Comparison of ENCODE assay signal across 16 cellular contexts in the genomic region with DNA sequence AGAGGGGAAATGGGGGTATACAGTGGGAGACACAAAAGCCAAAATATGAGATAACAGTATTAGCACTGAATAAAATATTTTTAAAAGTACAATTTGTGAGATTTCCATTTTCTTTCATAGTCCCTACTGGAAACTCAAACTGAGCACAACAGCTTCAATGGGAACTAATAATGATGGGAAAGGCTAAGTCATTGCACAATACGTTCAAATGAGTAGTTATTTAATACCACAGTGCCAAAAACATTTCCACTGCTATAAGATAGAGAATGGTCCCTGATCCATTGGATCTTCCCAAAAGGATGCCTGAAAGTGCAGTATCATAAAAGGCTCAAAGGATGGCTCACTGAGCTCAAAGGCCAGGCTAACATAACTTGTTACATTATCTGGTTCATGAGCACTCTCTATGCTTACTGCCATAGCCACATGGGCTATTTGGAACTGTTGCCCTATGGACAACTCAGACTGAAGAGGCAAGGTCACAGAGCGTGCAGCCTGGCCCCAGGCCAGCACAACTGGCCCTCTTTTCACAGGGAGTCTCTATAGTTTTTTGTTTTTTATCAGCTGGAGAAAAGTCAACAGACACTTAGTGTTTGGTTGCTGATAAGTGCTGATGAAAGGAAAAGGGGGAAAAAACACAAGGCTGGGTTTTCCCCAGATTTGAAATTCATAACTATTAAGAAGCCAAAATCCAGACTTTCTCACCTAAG. TPM values are rescaled to one million over a fixed set of nuclear protein-coding genes. Genes with fewer than 3 reads are reported as not detected.
A peak's percentile ranks its signal among the peaks of the same experiment; 100 is the strongest.
DNase-seq lines count a peak whose midpoint lies in the region; ATAC-seq and TF ChIP-seq lines count a peak whose summit lies in the region.
"Had no signal": no experiment of that assay in that cellular context is flagged by ENCODE, and none has a peak within 500 bp of the region (broad histone marks: within the 10 kb centered on the region; RNA-seq: fewer than 3 reads in every experiment).

No MANE protein-coding gene starts in this region.

- TF ChIP-seq POLR2A in thyroid gland (IDR thresholded peaks at IDR 0.05): no peak

- no peak overlapping the region for H3K4me3 Mint-ChIP-seq in activated T-cell treated with anti-CD3 and anti-CD28 coated beads, Interleukin-2, amount 50 U/mL, for 24 hours
- H3K4me3 Mint-ChIP-seq in activated naive CD4-positive, alpha-beta T cell treated with anti-CD3 and anti-CD28 coated beads for 36 hours: no peak overlapping the region
- no peak overlapping the region for H3K4me3 Mint-ChIP-seq in CD4-positive, alpha-beta T cell
- H3K4me3 Mint-ChIP-seq: stimulated activated naive CD8-positive, alpha-beta T cell treated with anti-CD3 and anti-CD28 coated beads, Interleukin-15, Interleukin-2, amounts not matched to agents 100 ng/mL and 50 ng/mL, for 24 hours had no signal

- in situ Hi-C loops in SK-MEL-5 (cut with HindIII; ENCODE audit: low pct_unique_long_range_greater_than_20kb, low sequenced_read_pairs): no loop called here

- peaks cover 0 to 41% (median 8%) of the 10 kb centered on the region in 9 donors for H3K36me3 ChIP-seq in heart right ventricle
- H3K36me3 ChIP-seq in thyroid gland: peaks cover 5 to 7% of the 10 kb centered on the region in 2 donors

- no peak overlapping the region for H3K4me3 ChIP-seq in heart right ventricle
- no peak overlapping the region for H3K4me3 ChIP-seq in thyroid gland (replicated peaks in 1 of 3)

- no peak for DNase-seq in activated T-cell treated with anti-CD3 and anti-CD28 coated beads, Interleukin-2, amount 50 U/mL, for 24 hours
- DNase-seq in activated T-cell treated with anti-CD3 and anti-CD28 coated beads, Interleukin-2, amount 50 U/mL, for 1 hour: no peak
- DNase-seq in SK-MEL-5 (ENCODE audit: low read depth, low spot score): peak; percentile 43
- DNase-seq in heart right ventricle: peak in 1 of 2 donors; percentile 36
- peak; percentile 64 to 68 for DNase-seq in thyroid gland
- no peak for DNase-seq in activated naive CD4-positive, alpha-beta T cell treated with anti-CD3 and anti-CD28 coated beads for 36 hours
- DNase-seq in CD4-positive, alpha-beta T cell: no peak
- DNase-seq: ACHN; activated CD4-positive, alpha-beta T cell treated with anti-CD3 and anti-CD28 coated beads, Interleukin-2, amount 50 U/mL, for 1 hour; islet precursor cell; KG1; NCI-H526 treated with DMSO at 0.1 percent for 48 hours; stimulated activated CD4-positive, alpha-beta T cell treated with anti-CD3 and anti-CD28 coated beads, Interleukin-2, amount 100 ng/mL, for 24 hours had no signal

- H3K27ac ChIP-seq in heart right ventricle: no peak overlapping the region
- no peak overlapping the region for H3K27ac ChIP-seq in thyroid gland
- H3K27ac ChIP-seq in CD4-positive, alpha-beta T cell (ENCODE audit: low read depth, low read length): no peak overlapping the region
- H3K27ac ChIP-seq: neutrophil had no signal

- intact Hi-C loops in heart right ventricle (cut with DNase I): loop anchor here in 6 of 10 donors (10.0 kb wide), 3 partner anchors 138 to 468 kb away; a partner anchor contains a TSS
- intact Hi-C loops in thyroid gland (cut with DNase I): no loop called here
- intact Hi-C loops in activated naive CD4-positive, alpha-beta T cell treated with anti-CD3 and anti-CD28 coated beads for 36 hours (cut with micrococcal nuclease): no loop called here
- intact Hi-C loops in CD4-positive, alpha-beta T cell (cut with DNase I, micrococcal nuclease): no loop called here

- ATAC-seq in heart right ventricle (peak in 6 of 8 donors; percentile 16 to 64 (median 56)), GM18858 (IDR thresholded peaks at IDR 0.05; ENCODE audit: unreplicated experiment) (no peak)
- ATAC-seq in CD4-positive, alpha-beta T cell (ENCODE audit: poor library complexity): no peak

- TF ChIP-seq CTCF in heart right ventricle (IDR thresholded peaks at IDR 0.05) (peak in 3 of 9 donors; percentile 6 to 22 (median 16)), thyroid gland (IDR thresholded peaks at IDR 0.05) (no peak)
- no peak for TF ChIP-seq CTCF in CD4-positive, alpha-beta T cell (IDR thresholded peaks at IDR 0.05)

- H3K4me1 ChIP-seq in heart right ventricle (peaks cover 0 to 15% (median 11%) of the 10 kb centered on the region in 9 donors), thyroid gland (peaks cover 6 to 10% of the 10 kb centered on the region in 2 donors)

- H3K9me3 ChIP-seq in heart right ventricle (no peaks in the 10 kb centered on the region), thyroid gland (no peaks in the 10 kb centered on the region)
- no peaks in the 10 kb centered on the region for H3K9me3 ChIP-seq in CD4-positive, alpha-beta T cell (ENCODE audit: control insufficient read depth, low read length)
- H3K9me3 ChIP-seq: neutrophil had no signal

- CTCF ChIA-PET in activated naive CD4-positive, alpha-beta T cell treated with anti-CD3 and anti-CD28 coated beads for 36 hours (lab: Charles Lee): no interaction called here
- CTCF ChIA-PET in CD4-positive, alpha-beta T cell (lab: Charles Lee): no interaction called here

- no peaks in the 10 kb centered on the region for H3K27me3 Mint-ChIP-seq in activated T-cell treated with anti-CD3 and anti-CD28 coated beads, Interleukin-2, amount 50 U/mL, for 24 hours
- no peaks in the 10 kb centered on the region for H3K27me3 Mint-ChIP-seq in activated naive CD4-positive, alpha-beta T cell treated with anti-CD3 and anti-CD28 coated beads for 36 hours (ENCODE audit: low read depth)
- H3K27me3 Mint-ChIP-seq in CD4-positive, alpha-beta T cell: no peaks in the 10 kb centered on the region
- H3K27me3 Mint-ChIP-seq: stimulated activated naive CD8-positive, alpha-beta T cell treated with anti-CD3 and anti-CD28 coated beads, Interleukin-15, Interleukin-2, amounts not matched to agents 100 ng/mL and 50 ng/mL, for 24 hours had no signal

- H3K4me1 Mint-ChIP-seq in activated T-cell treated with anti-CD3 and anti-CD28 coated beads, Interleukin-2, amount 50 U/mL, for 24 hours (ENCODE audit: low read depth): peaks cover 10% of the 10 kb centered on the region
- H3K4me1 Mint-ChIP-seq in activated naive CD4-positive, alpha-beta T cell treated with anti-CD3 and anti-CD28 coated beads for 36 hours (ENCODE audit: low read depth): peaks cover 4% of the 10 kb centered on the region
- no peaks in the 10 kb centered on the region for H3K4me1 Mint-ChIP-seq in CD4-positive, alpha-beta T cell (ENCODE audit: low read depth)

- H3K36me3 Mint-ChIP-seq in activated T-cell treated with anti-CD3 and anti-CD28 coated beads, Interleukin-2, amount 50 U/mL, for 24 hours (ENCODE audit: low read depth): peaks cover 41% of the 10 kb centered on the region
- peaks cover 4% of the 10 kb centered on the region for H3K36me3 Mint-ChIP-seq in activated naive CD4-positive, alpha-beta T cell treated with anti-CD3 and anti-CD28 coated beads for 36 hours (ENCODE audit: low read depth)
- peaks cover 42% of the 10 kb centered on the region for H3K36me3 Mint-ChIP-seq in CD4-positive, alpha-beta T cell (ENCODE audit: low read depth)

- H3K9me3 Mint-ChIP-seq in activated T-cell treated with anti-CD3 and anti-CD28 coated beads, Interleukin-2, amount 50 U/mL, for 24 hours: no peaks in the 10 kb centered on the region
- no peaks in the 10 kb centered on the region for H3K9me3 Mint-ChIP-seq in activated naive CD4-positive, alpha-beta T cell treated with anti-CD3 and anti-CD28 coated beads for 36 hours
- no peaks in the 10 kb centered on the region for H3K9me3 Mint-ChIP-seq in CD4-positive, alpha-beta T cell
- H3K9me3 Mint-ChIP-seq: stimulated activated naive CD8-positive, alpha-beta T cell treated with anti-CD3 and anti-CD28 coated beads, Interleukin-15, Interleukin-2, amounts not matched to agents 100 ng/mL and 50 ng/mL, for 24 hours had no signal

- POLR2A ChIA-PET in CD4-positive, alpha-beta T cell (lab: Charles Lee): no interaction called here

- peak overlapping the region; percentile 64 for H3K27ac Mint-ChIP-seq in activated T-cell treated with anti-CD3 and anti-CD28 coated beads, Interleukin-2, amount 50 U/mL, for 24 hours
- no peak overlapping the region for H3K27ac Mint-ChIP-seq in activated naive CD4-positive, alpha-beta T cell treated with anti-CD3 and anti-CD28 coated beads for 36 hours
- no peak overlapping the region for H3K27ac Mint-ChIP-seq in CD4-positive, alpha-beta T cell
- H3K27ac Mint-ChIP-seq: stimulated activated naive CD8-positive, alpha-beta T cell treated with anti-CD3 and anti-CD28 coated beads, Interleukin-15, Interleukin-2, amounts not matched to agents 100 ng/mL and 50 ng/mL, for 24 hours had no signal

- H3K27me3 ChIP-seq in heart right ventricle (no peaks in the 10 kb centered on the region), thyroid gland (no peaks in the 10 kb centered on the region)
- H3K27me3 ChIP-seq in CD4-positive, alpha-beta T cell (ENCODE audit: control insufficient read depth, insufficient read depth, low read length): no peaks in the 10 kb centered on the region
- H3K27me3 ChIP-seq: neutrophil had no signal

- 38 to 42% methylated on average over 2 of the region's 2 CpGs for WGBS in heart right ventricle, 2 donors
- 39 to 42% methylated on average over 2 of the region's 2 CpGs for WGBS in thyroid gland, 2 donors

RNA-seq across cellular contexts. Expression of a gene that starts 54.1 kb away (rescaled TPM):
- total RNA-seq in SK-MEL-5 (2014; rRNA removed; shearing (Covaris generic)): 1,210 and 1,292 TPM in 2 replicates
- 1,322 and 1,342 TPM in 2 replicates for polyA plus RNA-seq in SK-MEL-5 (2015; cell fraction: cytosol; rRNA removed)
- polyA plus RNA-seq in SK-MEL-5 (2015; cell fraction: nucleus; rRNA removed): 139 and 165 TPM in 2 replicates
- 100 to 1,000 TPM in 3 of 10 donors, 10 to 100 TPM in 7; 60.3 to 178 (median 83.7) TPM for total RNA-seq in heart right ventricle
- polyA plus RNA-seq in heart right ventricle: 100 to 1,000 TPM; 237 to 600 TPM
- 1,000 to 10,000 TPM; 1,046 to 3,819 (median 1,394) TPM for total RNA-seq in thyroid gland
- total RNA-seq in activated naive CD4-positive, alpha-beta T cell treated with anti-CD3 and anti-CD28 coated beads for 36 hours: 100 to 1,000 TPM; 187 to 202 TPM
- 100 to 1,000 TPM; 167 to 169 TPM for total RNA-seq in CD4-positive, alpha-beta T cell

Comparison
In these comparisons a context has a peak if more than half of its experiments do, and no peak if none do; other contexts are left out.
1. DNase-seq: peak in SK-MEL-5 (single experiment) and thyroid gland (2 of 2); none in activated T-cell treated with anti-CD3 and anti-CD28 coated beads, Interleukin-2, amount 50 U/mL, for 24 hours (single experiment), activated T-cell treated with anti-CD3 and anti-CD28 coated beads, Interleukin-2, amount 50 U/mL, for 1 hour (single experiment), activated naive CD4-positive, alpha-beta T cell treated with anti-CD3 and anti-CD28 coated beads for 36 hours (single experiment) and CD4-positive, alpha-beta T cell (0 of 10).
2. ATAC-seq: peak in heart right ventricle (6 of 8); none in GM18858 (single experiment) and CD4-positive, alpha-beta T cell (single experiment).
3. intact Hi-C loops: an anchor here in heart right ventricle (10.0 kb wide); none called in thyroid gland, activated naive CD4-positive, alpha-beta T cell treated with anti-CD3 and anti-CD28 coated beads for 36 hours and CD4-positive, alpha-beta T cell.